In the genomic region with DNA sequence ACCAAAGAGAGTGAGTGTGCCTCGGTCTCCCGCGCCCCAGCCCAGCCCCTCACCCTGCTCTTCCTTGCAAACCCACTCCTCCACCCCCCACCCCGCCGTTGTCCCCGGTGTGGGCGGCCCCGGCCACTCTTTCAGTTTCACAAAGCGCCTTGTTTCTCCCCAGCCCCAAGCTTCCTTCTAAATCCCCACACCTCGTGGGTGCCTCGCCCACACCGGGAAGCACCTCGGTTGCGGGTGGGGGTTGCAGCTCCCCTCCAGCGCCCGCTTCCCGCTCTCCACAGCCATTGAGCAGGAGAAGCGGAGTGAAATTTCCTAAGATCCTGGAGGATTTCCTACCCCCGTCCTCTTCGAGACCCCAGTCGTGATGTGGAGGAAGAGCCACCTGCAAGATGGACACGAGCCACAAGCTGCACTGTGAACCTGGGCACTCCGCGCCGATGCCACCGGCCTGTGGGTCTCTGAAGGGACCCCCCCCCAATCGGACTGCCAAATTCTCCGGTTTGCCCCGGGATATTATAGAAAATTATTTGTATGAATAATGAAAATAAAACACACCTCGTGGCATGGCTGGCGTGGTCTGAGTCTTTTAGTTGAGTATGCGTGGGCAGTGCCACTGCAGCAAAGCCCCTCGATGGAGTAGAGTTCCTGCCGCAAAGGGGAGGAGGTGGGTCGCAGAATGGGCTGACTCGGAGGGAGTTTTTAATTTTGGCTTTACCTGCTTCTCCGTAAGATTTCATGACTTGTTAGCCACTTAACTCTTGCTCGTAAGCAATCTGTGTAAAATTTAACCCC, we compare ENCODE assay signal across 8 cellular contexts. TPM values are rescaled to one million over a fixed set of nuclear protein-coding genes. Genes with fewer than 3 reads are reported as not detected.
DNase-seq lines count a peak whose midpoint lies in the region; ATAC-seq, FAIRE-seq and TF ChIP-seq lines count a peak whose summit lies in the region.

No MANE protein-coding gene starts in this region.

- ATAC-seq in HG03342 (IDR thresholded peaks at IDR 0.05; ENCODE audit: unreplicated experiment): peak; percentile 27

- intact Hi-C loops in testis (cut with DNase I; ENCODE audit: low total_unique reads): no loop called here

- no peak for TF ChIP-seq CTCF in AG09309 (IDR thresholded peaks at IDR 0.05; ENCODE audit: control insufficient read depth, insufficient read depth, low read depth, low read length, missing control alignments)
- TF ChIP-seq CTCF in testis (IDR thresholded peaks at IDR 0.05): no peak

- TF ChIP-seq POLR2A in testis (IDR thresholded peaks at IDR 0.05): no peak

- H3K27ac ChIP-seq in effector memory CD4-positive, alpha-beta T cell (ENCODE audit: insufficient read depth, low read length, poor library complexity, severe bottlenecking): peak overlapping the region; percentile 77
- H3K27ac ChIP-seq in testis: peak overlapping the region; percentile 91 to 95

- H3K4me3 ChIP-seq in AG09309 (ENCODE audit: control insufficient read depth, low read depth, low read length): peak overlapping the region; percentile 72
- peak overlapping the region; percentile 88 for H3K4me3 ChIP-seq in effector memory CD4-positive, alpha-beta T cell (ENCODE audit: insufficient read depth, low read depth, low read length, poor library complexity, severe bottlenecking)
- H3K4me3 ChIP-seq in mononuclear cell (ENCODE audit: low read length): peak overlapping the region; percentile 96
- peak overlapping the region; percentile 95 to 98 for H3K4me3 ChIP-seq in testis

- H3K4me1 ChIP-seq in effector memory CD4-positive, alpha-beta T cell (ENCODE audit: control insufficient read depth, insufficient read depth, low read length, poor library complexity, severe bottlenecking): peaks cover 22% of the 10 kb centered on the region
- H3K4me1 ChIP-seq in mononuclear cell (ENCODE audit: insufficient read depth, low read length) (peaks cover 46% of the 10 kb centered on the region), testis (peaks cover 6% of the 10 kb centered on the region)

- H3K27me3 ChIP-seq in effector memory CD4-positive, alpha-beta T cell (replicated peaks; ENCODE audit: control insufficient read depth, insufficient read depth, low read length, poor library complexity, severe bottlenecking): no peaks in the 10 kb centered on the region
- no peaks in the 10 kb centered on the region for H3K27me3 ChIP-seq in mononuclear cell (ENCODE audit: insufficient read depth, low read length)
- no peaks in the 10 kb centered on the region for H3K27me3 ChIP-seq in testis

- 1% methylated on average over 38 of the region's 38 CpGs for WGBS in testis, 2 donors

- no peak for DNase-seq in AG09309 (ENCODE audit: low read depth)
- DNase-seq in GM19239 (ENCODE audit: insufficient read length, low spot score): no peak
- peak; percentile 61 for DNase-seq in activated CD4-positive, CD25-positive, alpha-beta regulatory T cell treated with anti-CD3 and anti-CD28 coated beads, Interleukin-2, amount 50 U/mL, for 72 hours
- DNase-seq in effector memory CD4-positive, alpha-beta T cell: peak in 1 of 3 donors; percentile 39
- DNase-seq in testis: peak; percentile 28
- no peak for DNase-seq in NCI-H524 treated with DMSO at 0.1 percent for 48 hours (lab: John Stamatoyannopoulos, UW)

- H3K9me3 ChIP-seq in effector memory CD4-positive, alpha-beta T cell (ENCODE audit: control insufficient read depth, low read length): no peaks in the 10 kb centered on the region
- no peaks in the 10 kb centered on the region for H3K9me3 ChIP-seq in mononuclear cell (ENCODE audit: low read depth, low read length)
- no peaks in the 10 kb centered on the region for H3K9me3 ChIP-seq in testis

- no peaks in the 10 kb centered on the region for H3K36me3 ChIP-seq in effector memory CD4-positive, alpha-beta T cell (ENCODE audit: control insufficient read depth, insufficient read depth, low read length)
- no peaks in the 10 kb centered on the region for H3K36me3 ChIP-seq in testis (ENCODE audit: low read depth, missing control alignments)

- FAIRE-seq in GM19239 (lab: Jason Lieb, UNC): peak; percentile 37

RNA-seq across cellular contexts. Expression of gene TMSB10, which starts 0.8 kb away (rescaled TPM):
- total RNA-seq in mononuclear cell: 3,268 TPM
- total RNA-seq in testis: 1,000 to 10,000 TPM; 2,819 to 3,571 TPM
- polyA plus RNA-seq in testis (ENCODE audit: insufficient read depth, low read depth, low replicate concordance): 1,824 TPM

RNA-seq across cellular contexts. Expression of gene TRABD2A, which starts 25.4 kb away (rescaled TPM):
- total RNA-seq in mononuclear cell: 96.0 TPM
- 10 to 100 TPM; 19.1 to 44.1 TPM for total RNA-seq in testis
- polyA plus RNA-seq in testis (ENCODE audit: insufficient read depth, low read depth, low replicate concordance): 82.5 TPM

Comparison
In these comparisons a context has a peak if more than half of its experiments do, and no peak if none do; other contexts are left out.
1. DNase-seq: peak in activated CD4-positive, CD25-positive, alpha-beta regulatory T cell treated with anti-CD3 and anti-CD28 coated beads, Interleukin-2, amount 50 U/mL, for 72 hours (single experiment) and testis (single experiment); none in AG09309 (single experiment), GM19239 (single experiment) and NCI-H524 treated with DMSO at 0.1 percent for 48 hours (single experiment).
2. Peak in every context shown above with its lines, with median percentiles within 50 percentile points of each other: H3K4me3 ChIP-seq.